Comparison of ENCODE assay signal across 36 cellular contexts in the genomic region with DNA sequence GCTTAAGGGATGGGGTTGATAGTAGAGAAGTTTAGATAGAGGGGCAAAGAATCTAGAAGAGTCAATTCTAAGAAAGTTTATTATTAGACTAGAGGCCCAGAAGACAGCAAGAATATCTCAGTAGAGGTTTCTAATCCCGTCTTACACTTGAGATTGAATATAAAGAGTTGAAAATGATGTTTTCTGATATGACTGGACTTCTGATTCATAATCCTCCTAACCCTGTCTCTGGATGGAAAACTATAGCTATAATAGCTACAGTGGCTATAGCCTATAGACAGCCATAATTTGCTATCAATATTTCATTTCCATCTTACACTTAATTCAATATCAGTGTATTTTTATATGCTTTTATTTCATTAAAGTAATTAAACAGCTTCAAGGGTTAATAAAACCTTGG. TPM values are rescaled to one million over a fixed set of nuclear protein-coding genes. Genes with fewer than 3 reads are reported as not detected.
"Had no signal": no experiment of that assay in that cellular context is flagged by ENCODE, and none has a peak within 500 bp of the region (broad histone marks: within the 10 kb centered on the region; RNA-seq: fewer than 3 reads in every experiment).

No MANE protein-coding gene starts in this region.

- DNase-seq: Karpas-422, Kasumi-1, MG63, MM.1S, MV-4-11, NCI-H1048, NCI-H1092, NCI-H1092 treated with DMSO at 0.1 percent for 48 hours, NCI-H1105, NCI-H1105 treated with DMSO at 0.1 percent for 48 hours, NCI-H1417, NCI-H1417 treated with DMSO at 0.1 percent for 48 hours, NCI-H1436, NCI-H1436 treated with DMSO at 0.1 percent for 48 hours, NCI-H146, NCI-H1694, NCI-H1694 treated with DMSO at 0.1 percent for 48 hours, NCI-H187, NCI-H187 treated with DMSO at 0.1 percent for 48 hours, NCI-H1930, NCI-H2029, NCI-H2029 treated with DMSO at 0.1 percent for 48 hours, NCI-H2081, NCI-H2081 treated with DMSO at 0.1 percent for 48 hours, NCI-H2107, NCI-H2171, NCI-H2171 treated with DMSO at 0.1 percent for 48 hours, NCI-H2227 treated with DMSO at 0.1 percent for 48 hours, NCI-H226, NCI-H345, NCI-H446, NCI-H446 treated with DMSO at 0.1 percent for 48 hours, NCI-H510A, NCI-H510A treated with DMSO at 0.1 percent for 48 hours, NCI-H524 had no signal

- H3K36me3 ChIP-seq: MG63 had no signal

- H3K27me3 ChIP-seq: MG63 had no signal

- H3K9me3 ChIP-seq: MG63 had no signal

- H3K4me3 ChIP-seq: MG63 had no signal

RNA-seq across cellular contexts. Expression of gene GAP43, which starts 60.0 kb away (rescaled TPM):
- total RNA-seq: MCF 10A had no signal
